ENCODE assay signal across 16 cellular contexts in genomic region chr16:85878875-85879274, GRCh38. TPM values are rescaled to one million over a fixed set of nuclear protein-coding genes. Genes with fewer than 3 reads are reported as not detected.
DNase-seq lines count a peak whose midpoint lies in the region; ATAC-seq, FAIRE-seq and TF ChIP-seq lines count a peak whose summit lies in the region.
"Had no signal": no experiment of that assay in that cellular context is flagged by ENCODE, and none has a peak within 500 bp of the region (broad histone marks: within the 10 kb centered on the region; RNA-seq: fewer than 3 reads in every experiment).

No MANE protein-coding gene starts in this region.

- no peak overlapping the region for H3K27ac ChIP-seq in GM23338 (ENCODE audit: low read depth)
- no peak overlapping the region for H3K27ac ChIP-seq in brain microvascular endothelial cell
- H3K27ac ChIP-seq in keratinocyte (ENCODE audit: control insufficient read depth, insufficient read depth, low read length) = no peak overlapping the region
- H3K27ac ChIP-seq: ascending aorta; BLaER1 treated with 17β-estradiol and CSF1 and Interleukin-3, amounts not matched to agents 10 nM and 100 nM; KMS-11 had no signal

- H3K36me3 Mint-ChIP-seq in GM23338 (ENCODE audit: low read depth) = no peaks in the 10 kb centered on the region

- no peak overlapping the region for H3K9ac ChIP-seq in keratinocyte (ENCODE audit: control insufficient read depth, extremely low read depth, insufficient read depth, low read length)
- H3K9ac ChIP-seq: BLaER1 treated with 17β-estradiol and CSF1 and Interleukin-3, amounts not matched to agents 10 nM and 100 nM; KMS-11 had no signal

- H3K4me3 Mint-ChIP-seq in GM23338 = no peak overlapping the region
- H3K4me3 Mint-ChIP-seq: T-helper 1 cell treated with Interleukin-12 subunit alpha and Interleukin-12 subunit beta and Interleukin-4 antibody, amounts not matched to agents 30 μg/mL and 1 μg/mL, for 36 hours had no signal

- no peaks in the 10 kb centered on the region; the same call in 2 of the 3 replicates for H3K9me3 Mint-ChIP-seq in GM23338
- H3K9me3 Mint-ChIP-seq: T-helper 1 cell treated with Interleukin-12 subunit alpha and Interleukin-12 subunit beta and Interleukin-4 antibody, amounts not matched to agents 30 μg/mL and 1 μg/mL, for 36 hours had no signal

- DNase-seq in 8988T (peak; percentile 57), GM23338 (ENCODE audit: low spot score) (peak; percentile 17), brain microvascular endothelial cell (peak; percentile 78), keratinocyte (ENCODE audit: low read depth, low spot score) (no peak), HUDEP-2 (lab: John Stamatoyannopoulos, UW; ENCODE audit: unreplicated experiment in 76 of 76) (no peak)
- DNase-seq: NCI-H524 treated with DMSO at 0.1 percent for 48 hours; stimulated activated CD4-positive, alpha-beta T cell treated with anti-CD3 and anti-CD28 coated beads, Interleukin-15, amount 100 ng/mL, for 24 hours; stimulated activated naive CD4-positive, alpha-beta T cell had no signal

- no peaks in the 10 kb centered on the region for H3K9me3 ChIP-seq in keratinocyte (ENCODE audit: control insufficient read depth, low read depth, low read length)
- H3K9me3 ChIP-seq: ascending aorta had no signal

- no peaks in the 10 kb centered on the region for H3K27me3 ChIP-seq in GM23338 (ENCODE audit: insufficient read depth)
- H3K27me3 ChIP-seq in brain microvascular endothelial cell (replicated peaks) = peaks cover 2% of the 10 kb centered on the region
- H3K27me3 ChIP-seq in keratinocyte (ENCODE audit: control insufficient read depth, extremely low read depth, insufficient read depth, low read length) = peaks cover 17% of the 10 kb centered on the region
- H3K27me3 ChIP-seq: ascending aorta had no signal

- dilution Hi-C loops in keratinocyte (cut with MboI; ENCODE audit: extremely low pct_ligation_motif_present, low sequenced_read_pairs) = no loop called here

- H4K20me1 ChIP-seq in GM23338 (replicated peaks; ENCODE audit: insufficient read depth) = no peaks in the 10 kb centered on the region
- H4K20me1 ChIP-seq in keratinocyte (ENCODE audit: control insufficient read depth, extremely low read depth, insufficient read depth, low read length) = no peaks in the 10 kb centered on the region
- H4K20me1 ChIP-seq: BLaER1 treated with 17β-estradiol and CSF1 and Interleukin-3, amounts not matched to agents 10 nM and 100 nM had no signal

- TF ChIP-seq CTCF in GM23338 (conservative IDR thresholded peaks at IDR 0.05; ENCODE audit: low read depth in 2 of 2) = no peak; a peak in 1 of 4 replicates
- TF ChIP-seq CTCF in brain microvascular endothelial cell (IDR thresholded peaks at IDR 0.05; ENCODE audit: low read depth, low read length, missing control alignments) = peak; percentile 40
- TF ChIP-seq CTCF in keratinocyte (optimal IDR thresholded peaks at IDR 0.05 in 1 of 3, IDR thresholded peaks at IDR 0.05 in 1 of 3, conservative IDR thresholded peaks at IDR 0.05 in 1 of 3; ENCODE audit: extremely low read depth in 1 of 3, insufficient read depth in 2 of 3, low read length in 3 of 3) = peak in 2 of 3 experiments; percentile 22 to 36

- H3K4me2 ChIP-seq in GM23338 (no peak overlapping the region), keratinocyte (ENCODE audit: control insufficient read depth, extremely low read depth, insufficient read depth, low read depth, low read length) (no peak overlapping the region)
- H3K4me2 ChIP-seq: KMS-11 had no signal

- no peak overlapping the region for H3K27ac Mint-ChIP-seq in GM23338
- H3K27ac Mint-ChIP-seq: T-helper 1 cell treated with Interleukin-12 subunit alpha and Interleukin-12 subunit beta and Interleukin-4 antibody, amounts not matched to agents 30 μg/mL and 1 μg/mL, for 36 hours had no signal

- H3K9me2 ChIP-seq in GM23338 (ENCODE audit: insufficient read depth) = no peaks in the 10 kb centered on the region

- H3F3A ChIP-seq in GM23338 (replicated peaks; ENCODE audit: low read depth) = no peaks in the 10 kb centered on the region

- H2AFZ ChIP-seq in GM23338 = no peak overlapping the region
- no peak overlapping the region for H2AFZ ChIP-seq in keratinocyte (ENCODE audit: control insufficient read depth, low read length)

- no peaks in the 10 kb centered on the region for H3K4me1 Mint-ChIP-seq in GM23338

- peaks cover 7% of the 10 kb centered on the region for H3K27me3 Mint-ChIP-seq in GM23338 (ENCODE audit: insufficient read depth, low read depth, poor library complexity)

- H3K4me1 ChIP-seq in GM23338 (ENCODE audit: insufficient read depth) = no peaks in the 10 kb centered on the region
- no peaks in the 10 kb centered on the region for H3K4me1 ChIP-seq in keratinocyte (ENCODE audit: control insufficient read depth, extremely low read depth, insufficient read depth, low read length)
- H3K4me1 ChIP-seq: ascending aorta had no signal

- H3K4me3 ChIP-seq in GM23338 = no peak overlapping the region
- H3K4me3 ChIP-seq in brain microvascular endothelial cell (ENCODE audit: low read depth, low read length) = no peak overlapping the region
- H3K4me3 ChIP-seq in keratinocyte (ENCODE audit: control insufficient read depth in 2 of 3, extremely low read depth in 1 of 3, insufficient read depth in 2 of 3, low read depth in 1 of 3, low read length in 3 of 3) = no peak overlapping the region
- H3K4me3 ChIP-seq: ascending aorta; BLaER1 treated with 17β-estradiol and CSF1 and Interleukin-3, amounts not matched to agents 10 nM and 100 nM had no signal

- no peak for FAIRE-seq in keratinocyte (lab: Jason Lieb, UNC)
- FAIRE-seq: GM12892 had no signal

- no peaks in the 10 kb centered on the region for H3K9me1 ChIP-seq in keratinocyte (ENCODE audit: control insufficient read depth, extremely low read depth, insufficient read depth, low read length)

- H3K79me2 ChIP-seq in GM23338 (replicated peaks; ENCODE audit: insufficient read depth) (no peaks in the 10 kb centered on the region), keratinocyte (ENCODE audit: control insufficient read depth, insufficient read depth, low read length) (no peaks in the 10 kb centered on the region)

- in situ Hi-C loops in brain microvascular endothelial cell (cut with HindIII; ENCODE audit: low pct_ligation_motif_present, low sequenced_read_pairs) = no loop called here

- H3K36me3 ChIP-seq in GM23338 (ENCODE audit: insufficient read depth) = no peaks in the 10 kb centered on the region
- no peaks in the 10 kb centered on the region for H3K36me3 ChIP-seq in brain microvascular endothelial cell (replicated peaks)
- H3K36me3 ChIP-seq in keratinocyte (ENCODE audit: control insufficient read depth in 2 of 2, extremely low read depth in 1 of 2, insufficient read depth in 2 of 2, low read length in 2 of 2) = no peaks in the 10 kb centered on the region
- H3K36me3 ChIP-seq: ascending aorta had no signal

- no peak; the same call in 2 of the 3 replicates for ATAC-seq in GM23338
- no peak for ATAC-seq in HG02885 (IDR thresholded peaks at IDR 0.05; ENCODE audit: poor library complexity, unreplicated experiment)
- no peak for ATAC-seq in GM18511 (IDR thresholded peaks at IDR 0.05; ENCODE audit: unreplicated experiment)
- ATAC-seq in HG02571 (IDR thresholded peaks at IDR 0.05; ENCODE audit: unreplicated experiment) = no peak

TF ChIP-seq in GM23338, 12 proteins besides CTCF, POLR2A, EP300 and RAD21:
- TF ChIP-seq EZH2phosphoT487 (IDR thresholded peaks at IDR 0.05; ENCODE audit: unreplicated experiment) = no peak

RNA-seq across cellular contexts. Expression of gene IRF8, which starts 20.1 kb away (rescaled TPM):
- total RNA-seq in GM23338 (2014; rRNA removed; shearing (Covaris generic)) = 1.4 and 2.8 TPM in 2 replicates
- polyA plus RNA-seq in GM23338 (2016; fragmentation: Nextera tagmentation; extraction: Ambion mirVana) = 0.47 and 1.3 TPM in 2 replicates
- polyA plus RNA-seq in keratinocyte = 0.35 TPM in 1 of 3 replicates, not detected in the others
- not detected for polyA plus RNA-seq in keratinocyte (2011; ENCODE audit: low read depth)
- polyA plus RNA-seq in keratinocyte (2011; cell fraction: cytosol; rRNA removed) = not detected in 2 replicates
- not detected in 2 replicates for polyA plus RNA-seq in keratinocyte (2011; cell fraction: nucleus; rRNA removed)
- polyA plus RNA-seq in keratinocyte (2012; ENCODE audit: low replicate concordance) = not detected in 2 replicates
- polyA minus RNA-seq in keratinocyte = not detected in 3 replicates
- polyA minus RNA-seq in keratinocyte (2011; cell fraction: cytosol; rRNA and poly(A)+ RNA removed) = not detected
- not detected in 2 replicates for polyA minus RNA-seq in keratinocyte (2011; cell fraction: nucleus; rRNA and poly(A)+ RNA removed)

Comparison
In these comparisons a context has a peak if more than half of its experiments do, and no peak if none do; other contexts are left out.
1. DNase-seq: peak in 8988T (single experiment), GM23338 (single experiment) and brain microvascular endothelial cell (single experiment); none in keratinocyte (single experiment) and HUDEP-2 (0 of 76).
2. CTCF ChIP-seq: peak in brain microvascular endothelial cell (single experiment) and keratinocyte (2 of 3); none in GM23338 (0 of 2).